ENCODE assay signal across 30 cellular contexts in genomic region chr2:71697106-71698010, GRCh38.
DNase-seq lines count a peak whose midpoint lies in the region; ATAC-seq and TF ChIP-seq lines count a peak whose summit lies in the region.
"Had no signal": no experiment of that assay in that cellular context is flagged by ENCODE, and none has a peak within 500 bp of the region (broad histone marks: within the 10 kb centered on the region; RNA-seq: fewer than 3 reads in every experiment).

No MANE protein-coding gene starts in this region.

- no peak overlapping the region for H3K18ac ChIP-seq in mesendoderm (ENCODE audit: low read length)

- no peak overlapping the region for H4K8ac ChIP-seq in mesendoderm (ENCODE audit: low read depth, low read length)

- no peak overlapping the region for H3K23ac ChIP-seq in mesendoderm (ENCODE audit: low read length)

- intact Hi-C loops in natural killer cell (cut with micrococcal nuclease): no loop called here

- no peaks in the 10 kb centered on the region for H3K36me3 ChIP-seq in mesendoderm (ENCODE audit: control insufficient read depth, insufficient read depth, low read length)
- H3K36me3 ChIP-seq: BLaER1, left ventricle myocardium inferior, SJSA1, tibial nerve had no signal

- no peaks in the 10 kb centered on the region for H3K4me1 Mint-ChIP-seq in natural killer cell treated with Interleukin-12 subunit alpha and Interleukin-12 subunit beta and Interleukin-15 and Interleukin-18, amount 100 ng/mL, for 72 hours (ENCODE audit: low read depth in 2 of 2)
- no peaks in the 10 kb centered on the region for H3K4me1 Mint-ChIP-seq in natural killer cell
- H3K4me1 Mint-ChIP-seq: activated CD4-positive, alpha-beta memory T cell treated with anti-CD3 and anti-CD28 coated beads, Interleukin-2, amount 10 ng/mL, durations not matched to agents 7 days and 5 days; naive thymus-derived CD4-positive, alpha-beta T cell; T-cell had no signal

- DNase-seq in natural killer cell treated with Interleukin-12 subunit alpha and Interleukin-12 subunit beta and Interleukin-15 and Interleukin-18, amount 100 ng/mL, for 72 hours (ENCODE audit: low spot score): peak; percentile 58
- no peak for DNase-seq in natural killer cell
- peak; percentile 8 for DNase-seq in T1000 (lab: John Stamatoyannopoulos, UW)
- DNase-seq in mesendoderm: peak; percentile 38
- DNase-seq in glomerular visceral epithelial cell (ENCODE audit: extremely low spot score): no peak
- DNase-seq in germinal center (ENCODE audit: low spot score): no peak
- DNase-seq in NCI-H345 treated with DMSO at 0.1 percent for 48 hours (lab: John Stamatoyannopoulos, UW; ENCODE audit: unreplicated experiment): no peak
- DNase-seq: activated CD4-positive, alpha-beta memory T cell treated with anti-CD3 and anti-CD28 coated beads, Interleukin-2, amount 10 ng/mL, durations not matched to agents 7 days and 5 days; activated CD4-positive, CD25-positive, alpha-beta regulatory T cell treated with anti-CD3 and anti-CD28 coated beads, Interleukin-2, amount 50 U/mL, for 72 hours; activated CD8-positive, alpha-beta memory T cell treated with anti-CD3 and anti-CD28 coated beads, Interleukin-2, amount 50 U/mL, for 48 hours; central memory CD4-positive, alpha-beta T cell; DND-41; hippocampal formation; KBM-7; left ventricle myocardium inferior; midbrain; MM.1S; naive thymus-derived CD4-positive, alpha-beta T cell; NCI-H526; small intestine; stimulated activated CD4-positive, alpha-beta T cell treated with anti-CD3 and anti-CD28 coated beads, Interleukin-1b, Interleukin-23, amount 100 ng/mL, for 48 hours; stimulated activated CD8-positive, alpha-beta memory T cell treated with anti-CD3 and anti-CD28 coated beads, Interleukin-4, amount 100 ng/mL, for 48 hours; T-cell had no signal

- no peak overlapping the region for H2BK15ac ChIP-seq in mesendoderm (replicated peaks; ENCODE audit: low read depth)

- H3K9me3 Mint-ChIP-seq in natural killer cell treated with Interleukin-12 subunit alpha and Interleukin-12 subunit beta and Interleukin-15 and Interleukin-18, amount 100 ng/mL, for 72 hours: no peaks in the 10 kb centered on the region
- H3K9me3 Mint-ChIP-seq in natural killer cell: no peaks in the 10 kb centered on the region
- H3K9me3 Mint-ChIP-seq: activated CD4-positive, alpha-beta memory T cell treated with anti-CD3 and anti-CD28 coated beads, Interleukin-2, amount 10 ng/mL, durations not matched to agents 7 days and 5 days; activated T-helper 2 cell treated with anti-CD3 and anti-CD28 coated beads, Interferon-gamma antibody, Interleukin-2, Interleukin-4, amounts not matched to agents 10 μg/mL and 5 μg/mL and 100 μg/mL, durations not matched to agents 14 hours and 24 hours and 36 hours; T-cell had no signal

- peaks cover 4 to 6% of the 10 kb centered on the region in 2 donors for H3K27me3 Mint-ChIP-seq in natural killer cell treated with Interleukin-12 subunit alpha and Interleukin-12 subunit beta and Interleukin-15 and Interleukin-18, amount 100 ng/mL, for 72 hours
- H3K27me3 Mint-ChIP-seq in natural killer cell (ENCODE audit: low read depth in 2 of 2): no peaks in the 10 kb centered on the region
- H3K27me3 Mint-ChIP-seq: activated CD4-positive, alpha-beta memory T cell treated with anti-CD3 and anti-CD28 coated beads, Interleukin-2, amount 10 ng/mL, durations not matched to agents 7 days and 5 days; activated naive CD8-positive, alpha-beta T cell had no signal

- no peak overlapping the region for H3K4me3 ChIP-seq in mesendoderm (ENCODE audit: low read length)
- H3K4me3 ChIP-seq: BLaER1, left ventricle myocardium inferior, SJSA1, tibial nerve had no signal

- H2BK5ac ChIP-seq in mesendoderm (ENCODE audit: low read length): no peak overlapping the region

- no peak overlapping the region for H3K4ac ChIP-seq in mesendoderm (ENCODE audit: low read depth, low read length)

- TF ChIP-seq CTCF in natural killer cell (IDR thresholded peaks at IDR 0.05): no peak

- H3K27ac ChIP-seq in mesendoderm (ENCODE audit: low read depth, low read length): no peak overlapping the region
- H3K27ac ChIP-seq: BLaER1, left ventricle myocardium inferior, SJSA1, tibial nerve had no signal

- no peak overlapping the region for H4K5ac ChIP-seq in mesendoderm (ENCODE audit: low read length)

- H3K56ac ChIP-seq in mesendoderm (ENCODE audit: low read length): no peak overlapping the region

- H3K9ac ChIP-seq in mesendoderm (ENCODE audit: low read length): no peak overlapping the region
- H3K9ac ChIP-seq: BLaER1 had no signal

- H3K4me3 Mint-ChIP-seq in natural killer cell treated with Interleukin-12 subunit alpha and Interleukin-12 subunit beta and Interleukin-15 and Interleukin-18, amount 100 ng/mL, for 72 hours: no peak overlapping the region
- H3K4me3 Mint-ChIP-seq in natural killer cell: no peak overlapping the region
- H3K4me3 Mint-ChIP-seq: activated CD4-positive, alpha-beta memory T cell treated with anti-CD3 and anti-CD28 coated beads, Interleukin-2, amount 10 ng/mL, durations not matched to agents 7 days and 5 days; activated naive CD8-positive, alpha-beta T cell; naive thymus-derived CD4-positive, alpha-beta T cell; T-cell had no signal

- no peak overlapping the region for H2AK5ac ChIP-seq in mesendoderm (ENCODE audit: low read length)

- no peaks in the 10 kb centered on the region for H3K79me2 ChIP-seq in mesendoderm (ENCODE audit: control insufficient read depth, insufficient read depth, low read length)

- H3K27me3 ChIP-seq in mesendoderm (ENCODE audit: insufficient read depth, low read length, poor library complexity): no peaks in the 10 kb centered on the region
- H3K27me3 ChIP-seq: BLaER1, SJSA1 had no signal

- WGBS in mesendoderm (ENCODE audit: extremely low coverage, insufficient coverage, low lambda C conversion rate): no CpG with 5 or more reads among the region's 14 CpGs

- no peak overlapping the region for H2BK120ac ChIP-seq in mesendoderm (ENCODE audit: low read depth, low read length)

- H3K4me2 ChIP-seq in mesendoderm (ENCODE audit: low read length): no peak overlapping the region
- H3K4me2 ChIP-seq: BLaER1 had no signal

- no peaks in the 10 kb centered on the region for H3K79me1 ChIP-seq in mesendoderm (ENCODE audit: low read length)

- no peak for ATAC-seq in natural killer cell treated with Interleukin-12 subunit alpha and Interleukin-12 subunit beta and Interleukin-15 and Interleukin-18, amount 100 ng/mL, for 72 hours
- ATAC-seq in natural killer cell: no peak
- ATAC-seq: HCT116; naive thymus-derived CD4-positive, alpha-beta T cell; Panc1; T-cell had no signal

- H3K36me3 Mint-ChIP-seq in natural killer cell treated with Interleukin-12 subunit alpha and Interleukin-12 subunit beta and Interleukin-15 and Interleukin-18, amount 100 ng/mL, for 72 hours: no peaks in the 10 kb centered on the region
- no peaks in the 10 kb centered on the region for H3K36me3 Mint-ChIP-seq in natural killer cell
- H3K36me3 Mint-ChIP-seq: activated naive CD8-positive, alpha-beta T cell; naive thymus-derived CD4-positive, alpha-beta T cell; T-cell had no signal

- H3K4me1 ChIP-seq in mesendoderm (ENCODE audit: control insufficient read depth, low read depth, low read length): peaks cover 3% of the 10 kb centered on the region

- H3K27ac Mint-ChIP-seq in natural killer cell treated with Interleukin-12 subunit alpha and Interleukin-12 subunit beta and Interleukin-15 and Interleukin-18, amount 100 ng/mL, for 72 hours: no peak overlapping the region
- no peak overlapping the region for H3K27ac Mint-ChIP-seq in natural killer cell
- H3K27ac Mint-ChIP-seq: activated CD4-positive, alpha-beta memory T cell treated with anti-CD3 and anti-CD28 coated beads, Interleukin-2, amount 10 ng/mL, durations not matched to agents 7 days and 5 days; activated naive CD8-positive, alpha-beta T cell; activated T-helper 2 cell treated with anti-CD3 and anti-CD28 coated beads, Interferon-gamma antibody, Interleukin-2, Interleukin-4, amounts not matched to agents 10 μg/mL and 5 μg/mL and 100 μg/mL, durations not matched to agents 14 hours and 24 hours and 36 hours; naive thymus-derived CD4-positive, alpha-beta T cell; T-cell had no signal

Comparison
In these comparisons a context has a peak if more than half of its experiments do, and no peak if none do; other contexts are left out.
1. DNase-seq: peak in natural killer cell treated with Interleukin-12 subunit alpha and Interleukin-12 subunit beta and Interleukin-15 and Interleukin-18, amount 100 ng/mL, for 72 hours (single experiment), T1000 (single experiment) and mesendoderm (single experiment); none in natural killer cell (single experiment), glomerular visceral epithelial cell (single experiment), germinal center (single experiment) and NCI-H345 treated with DMSO at 0.1 percent for 48 hours (single experiment).